In genomic region chr19:57068921-57069697, GRCh38 we compare ENCODE assay signal across 11 cellular contexts.
DNase-seq lines count a peak whose midpoint lies in the region; ATAC-seq and TF ChIP-seq lines count a peak whose summit lies in the region.
"Had no signal": no experiment of that assay in that cellular context is flagged by ENCODE, and none has a peak within 500 bp of the region (broad histone marks: within the 10 kb centered on the region; RNA-seq: fewer than 3 reads in every experiment).

No MANE protein-coding gene starts in this region.

- peaks cover 7% of the 10 kb centered on the region for H3K27me3 Mint-ChIP-seq in nephron progenitor cell (ENCODE audit: low read depth, poor library complexity)
- H3K27me3 Mint-ChIP-seq: central memory CD8-positive, alpha-beta T cell; memory B cell had no signal

- ATAC-seq in HG02884 (IDR thresholded peaks at IDR 0.05; ENCODE audit: unreplicated experiment) = no peak

- H3K79me2 ChIP-seq in parathyroid adenoma = no peaks in the 10 kb centered on the region

- peaks cover 92% of the 10 kb centered on the region for H3K9me3 Mint-ChIP-seq in nephron progenitor cell

- H3K36me3 Mint-ChIP-seq in nephron progenitor cell (ENCODE audit: low read depth) = no peaks in the 10 kb centered on the region

- no peak overlapping the region for H3K27ac Mint-ChIP-seq in nephron progenitor cell
- H3K27ac Mint-ChIP-seq: activated T-helper 2 cell treated with anti-CD3 and anti-CD28 coated beads, Interferon-gamma antibody, Interleukin-2, Interleukin-4, amounts not matched to agents 10 μg/mL and 5 μg/mL and 100 μg/mL, durations not matched to agents 14 hours and 24 hours and 36 hours; memory B cell had no signal

- no peak overlapping the region for H3K4me3 Mint-ChIP-seq in nephron progenitor cell
- H3K4me3 Mint-ChIP-seq: central memory CD8-positive, alpha-beta T cell; memory B cell had no signal

- no peak overlapping the region for H3K9ac ChIP-seq in parathyroid adenoma

- no peaks in the 10 kb centered on the region for H3K4me1 Mint-ChIP-seq in nephron progenitor cell
- H3K4me1 Mint-ChIP-seq: central memory CD8-positive, alpha-beta T cell; memory B cell had no signal

- no peak overlapping the region for H3K27ac ChIP-seq in parathyroid adenoma

- peaks cover 5% of the 10 kb centered on the region for H3K4me1 ChIP-seq in parathyroid adenoma

- H3K27me3 ChIP-seq in parathyroid adenoma (ENCODE audit: control insufficient read depth, insufficient read depth, low read length) = no peaks in the 10 kb centered on the region

- 0 out of 2 replicates have a peak, but pooled peaks have one; percentile 20 for TF ChIP-seq CTCF in LNCaP clone FGC (IDR thresholded peaks at IDR 0.05; ENCODE audit: control insufficient read depth, extremely low read depth, insufficient read depth)
- TF ChIP-seq CTCF in parathyroid adenoma (IDR thresholded peaks at IDR 0.05) = peak; percentile 79
- TF ChIP-seq CTCF in nephron progenitor cell (IDR thresholded peaks at IDR 0.05) = no peak

- H3K36me3 ChIP-seq in parathyroid adenoma (ENCODE audit: control insufficient read depth, insufficient read depth, low read length) = no peaks in the 10 kb centered on the region

- no peaks in the 10 kb centered on the region for H3K9me3 ChIP-seq in parathyroid adenoma (ENCODE audit: control insufficient read depth, low read length)

- no peak overlapping the region for H3K4me3 ChIP-seq in LNCaP clone FGC (ENCODE audit: low read depth, low read length)
- H3K4me3 ChIP-seq in parathyroid adenoma (ENCODE audit: low read depth, low read length) = no peak overlapping the region

- H3K4me2 ChIP-seq in parathyroid adenoma (ENCODE audit: low read length) = no peak overlapping the region

- DNase-seq in NCI-H1092 treated with DMSO at 0.1 percent for 48 hours (lab: John Stamatoyannopoulos, UW) (peak; percentile 7), NCI-H1092 (lab: John Stamatoyannopoulos, UW) (no peak), LNCaP clone FGC (ENCODE audit: low read depth) (no peak), cerebellar cortex (ENCODE audit: low spot score) (peak; percentile 48), nephron progenitor cell (no peak)
- no peak for DNase-seq in stimulated activated CD4-positive, alpha-beta T cell treated with anti-CD3 and anti-CD28 coated beads, Interleukin-4, amount 100 ng/mL, for 24 hours

- peak overlapping the region; percentile 44 for H2AFZ ChIP-seq in parathyroid adenoma

Comparison
In these comparisons a context has a peak if more than half of its experiments do, and no peak if none do; other contexts are left out.
1. DNase-seq: peak in NCI-H1092 treated with DMSO at 0.1 percent for 48 hours (single experiment) and cerebellar cortex (single experiment); none in NCI-H1092 (single experiment), LNCaP clone FGC (single experiment), nephron progenitor cell (single experiment) and stimulated activated CD4-positive, alpha-beta T cell treated with anti-CD3 and anti-CD28 coated beads, Interleukin-4, amount 100 ng/mL, for 24 hours (single experiment).